10 cellular contexts compared by ENCODE assay signal in genomic region chr5:95857185-95857945, GRCh38. TPM values are rescaled to one million over a fixed set of nuclear protein-coding genes. Genes with fewer than 3 reads are reported as not detected.
A peak's percentile ranks its signal among the peaks of the same experiment; 100 is the strongest.
DNase-seq lines count a peak whose midpoint lies in the region; ATAC-seq and TF ChIP-seq lines count a peak whose summit lies in the region.
"Had no signal": no experiment of that assay in that cellular context is flagged by ENCODE, and none has a peak within 500 bp of the region (broad histone marks: within the 10 kb centered on the region; RNA-seq: fewer than 3 reads in every experiment).

No MANE protein-coding gene starts in this region.

- no peaks in the 10 kb centered on the region for H3K27me3 ChIP-seq in SJSA1 (replicated peaks)
- no peaks in the 10 kb centered on the region for H3K27me3 ChIP-seq in thoracic aorta (replicated peaks; ENCODE audit: insufficient read depth)
- no peaks in the 10 kb centered on the region for H3K27me3 ChIP-seq in CD8-positive, alpha-beta T cell (ENCODE audit: insufficient read depth, low read length)

- TF ChIP-seq CTCF in epithelial cell of proximal tubule (conservative IDR thresholded peaks at IDR 0.05; ENCODE audit: low read depth, low read length) (no peak), thoracic aorta (IDR thresholded peaks at IDR 0.05) (no peak)
- no peak for TF ChIP-seq CTCF in CD8-positive, alpha-beta T cell (IDR thresholded peaks at IDR 0.05)

- CTCF ChIA-PET in CD8-positive, alpha-beta T cell (lab: Charles Lee) = interaction anchor here (1.1 to 16.8 kb wide), 7 partner anchors 9 to 745 kb away, joined by 4 to 312 read pairs (median 18); no protein-coding TSS in a partner anchor

- H3K27me3 Mint-ChIP-seq in CD8-positive, alpha-beta T cell (ENCODE audit: low read depth) = peaks cover 10% of the 10 kb centered on the region

- H3K27ac ChIP-seq in SJSA1 (peak overlapping the region; percentile 91), mesodermal cell (ENCODE audit: low read depth, low read length, severe bottlenecking) (peak overlapping the region; percentile 98), thoracic aorta (peak overlapping the region; percentile 96 to 97)
- H3K27ac ChIP-seq in CD8-positive, alpha-beta T cell (ENCODE audit: low read depth, low read length) = no peak overlapping the region
- H3K27ac ChIP-seq: KMS-11 had no signal

- intact Hi-C loops in CD8-positive, alpha-beta T cell (cut with DNase I, micrococcal nuclease) = loop anchor here in 1 of 2 experiments (5.0 kb wide), 1 partner anchor 805 kb away; the partner anchor contains the start of gene CAST

- DNase-seq in SJSA1 (ENCODE audit: low read depth in 1 of 2, low spot score in 2 of 2) (no peak), epithelial cell of proximal tubule (ENCODE audit: low read depth) (peak; percentile 71), thoracic aorta (ENCODE audit: low spot score) (peak; percentile 31), activated T-cell treated with anti-CD3 and anti-CD28 coated beads for 4 hours (no peak)
- DNase-seq in CD8-positive, alpha-beta T cell = no peak

- no peaks in the 10 kb centered on the region for H3K9me3 ChIP-seq in SJSA1 (replicated peaks)
- no peaks in the 10 kb centered on the region for H3K9me3 ChIP-seq in mesodermal cell (ENCODE audit: control insufficient read depth, low read length)
- H3K9me3 ChIP-seq in thoracic aorta = no peaks in the 10 kb centered on the region
- no peaks in the 10 kb centered on the region for H3K9me3 ChIP-seq in CD8-positive, alpha-beta T cell (ENCODE audit: low read length)
- H3K9me3 ChIP-seq: HAP-1 had no signal

- POLR2A ChIA-PET in CD8-positive, alpha-beta T cell (lab: Charles Lee) = no interaction called here

- no peak overlapping the region for H3K4me3 Mint-ChIP-seq in CD8-positive, alpha-beta T cell

- H3K27ac Mint-ChIP-seq in CD8-positive, alpha-beta T cell = no peak overlapping the region

- 85 to 91% methylated on average over 10 of the region's 12 CpGs for WGBS in mesodermal cell (ENCODE audit: insufficient coverage in 2 of 2), 2 experiments

- H3K4me1 Mint-ChIP-seq in CD8-positive, alpha-beta T cell (ENCODE audit: low read depth) = peaks cover 24% of the 10 kb centered on the region

- H3K4me1 ChIP-seq in SJSA1 (replicated peaks) (peaks cover 50% of the 10 kb centered on the region), mesodermal cell (ENCODE audit: control insufficient read depth, insufficient read depth, low read length, poor library complexity, severe bottlenecking) (peaks cover 32% of the 10 kb centered on the region), thoracic aorta (ENCODE audit: control insufficient read depth in 1 of 2, low read depth in 2 of 2) (peaks cover 40 to 61% of the 10 kb centered on the region in 2 donors)
- H3K4me1 ChIP-seq in CD8-positive, alpha-beta T cell (ENCODE audit: insufficient read depth, low read length) = peaks cover 9% of the 10 kb centered on the region

- H3K36me3 Mint-ChIP-seq in CD8-positive, alpha-beta T cell = no peaks in the 10 kb centered on the region

- H3K4me3 ChIP-seq in SJSA1 (no peak overlapping the region), epithelial cell of proximal tubule (ENCODE audit: low read depth, low read length) (no peak overlapping the region), mesodermal cell (ENCODE audit: extremely low read depth, insufficient read depth, low read length, poor library complexity, severe bottlenecking) (no peak overlapping the region), thoracic aorta (peak overlapping the region; percentile 65)
- no peak overlapping the region for H3K4me3 ChIP-seq in CD8-positive, alpha-beta T cell (ENCODE audit: low read depth, low read length)
- H3K4me3 ChIP-seq: HAP-1 had no signal

- no peaks in the 10 kb centered on the region for H3K36me3 ChIP-seq in SJSA1
- H3K36me3 ChIP-seq in mesodermal cell (ENCODE audit: control insufficient read depth, insufficient read depth, low read length) = no peaks in the 10 kb centered on the region
- no peaks in the 10 kb centered on the region for H3K36me3 ChIP-seq in thoracic aorta
- no peaks in the 10 kb centered on the region for H3K36me3 ChIP-seq in CD8-positive, alpha-beta T cell (ENCODE audit: insufficient read depth, low read length)
- H3K36me3 ChIP-seq: HAP-1 had no signal

- ATAC-seq in thoracic aorta (ENCODE audit: insufficient number of reproducible peaks, low FRiP score, low read depth) = peak; percentile 35
- ATAC-seq in HG02938 (IDR thresholded peaks at IDR 0.05; ENCODE audit: unreplicated experiment) = no peak
- no peak for ATAC-seq in CD8-positive, alpha-beta T cell
- ATAC-seq in HG02759 (IDR thresholded peaks at IDR 0.05; ENCODE audit: unreplicated experiment) = no peak

- no peaks in the 10 kb centered on the region for H3K9me3 Mint-ChIP-seq in CD8-positive, alpha-beta T cell

RNA-seq across cellular contexts. Expression of gene GLRX, which starts 34.8 kb away (rescaled TPM):
- 18.1 and 60.3 TPM in 2 replicates for total RNA-seq in SJSA1 (2014; rRNA removed; shearing (Covaris generic))
- total RNA-seq in epithelial cell of proximal tubule = 147 and 181 TPM in 2 replicates
- 80.8 TPM for polyA plus RNA-seq in mesodermal cell (2013, experiment 1 of 2)
- polyA plus RNA-seq in mesodermal cell (2013, experiment 2 of 2) = 81.5 TPM
- total RNA-seq in thoracic aorta = 100 to 1,000 TPM in 1 of 2 donors, 10 to 100 TPM in 1; 29.2 to 148 TPM
- 10 to 100 TPM; 17.9 to 19.5 TPM for total RNA-seq in CD8-positive, alpha-beta T cell

Comparison
In these comparisons a context has a peak if more than half of its experiments do, and no peak if none do; other contexts are left out.
1. DNase-seq: peak in epithelial cell of proximal tubule (single experiment) and thoracic aorta (single experiment); none in SJSA1 (0 of 2), activated T-cell treated with anti-CD3 and anti-CD28 coated beads for 4 hours (single experiment) and CD8-positive, alpha-beta T cell (0 of 7).